8 cellular contexts compared by ENCODE assay signal in the genomic region with DNA sequence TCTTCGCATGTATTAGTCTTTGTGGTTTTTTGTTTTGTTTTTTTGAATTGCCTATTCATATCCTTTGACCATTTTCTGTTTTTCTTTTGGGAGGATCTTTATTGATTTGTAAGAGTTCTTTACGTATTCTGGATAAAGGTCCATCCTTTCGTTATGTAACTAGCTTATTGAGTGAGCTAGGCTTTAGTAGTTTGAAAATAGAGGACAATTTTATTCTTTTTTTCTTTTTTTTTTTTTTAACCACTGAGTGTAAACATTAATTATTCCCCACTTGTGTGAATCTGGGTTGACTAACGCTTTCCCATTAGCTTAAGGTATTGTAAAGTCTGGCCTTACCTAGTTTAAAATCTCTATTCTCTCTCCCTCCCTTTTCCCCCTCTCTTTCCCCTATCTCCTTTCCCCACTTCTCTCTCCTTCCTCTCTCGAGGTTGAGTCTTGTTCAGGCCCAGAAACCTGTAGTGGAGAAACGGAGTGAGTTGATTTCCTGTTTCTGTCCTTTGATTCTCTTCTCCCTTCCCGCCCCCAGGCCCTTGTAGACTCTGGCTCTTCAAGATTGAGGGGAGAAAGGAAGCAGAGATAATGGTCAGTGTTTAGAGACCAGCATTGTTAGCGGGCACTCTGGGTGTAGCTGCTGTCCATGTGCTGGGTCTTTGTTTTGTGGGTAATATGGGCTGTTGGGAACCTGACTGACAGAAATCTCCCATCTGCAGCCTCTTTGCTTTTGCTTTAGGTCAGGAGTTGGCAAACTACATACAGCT. TPM values are rescaled to one million over a fixed set of nuclear protein-coding genes. Genes with fewer than 3 reads are reported as not detected.
A peak's percentile ranks its signal among the peaks of the same experiment; 100 is the strongest.
DNase-seq lines count a peak whose midpoint lies in the region; ATAC-seq, FAIRE-seq and TF ChIP-seq lines count a peak whose summit lies in the region.

No MANE protein-coding gene starts in this region.

- peak overlapping the region; percentile 82 to 91 for H3K4me3 Mint-ChIP-seq in stimulated activated naive CD8-positive, alpha-beta T cell treated with anti-CD3 and anti-CD28 coated beads, Interleukin-15, amount 100 ng/mL, for 72 hours

- TSS peak; percentile 74 for BruUV-seq in GM12878 (replicated peaks; lab: Mats Ljungman, UMichigan)

- no peaks in the 10 kb centered on the region for H3K4me1 ChIP-seq in NT2/D1 (ENCODE audit: insufficient read depth, insufficient read length)
- peaks cover 9% of the 10 kb centered on the region for H3K4me1 ChIP-seq in GM12878 (ENCODE audit: control insufficient read depth, insufficient read depth, low read length)
- H3K4me1 ChIP-seq in kidney (ENCODE audit: control insufficient read depth in 1 of 2, insufficient read depth in 1 of 2, low read depth in 1 of 2, low read length in 2 of 2), result peaks cover 2 to 5% of the 10 kb centered on the region in 2 donors

- H3K36me3 ChIP-seq in NT2/D1 (ENCODE audit: insufficient read depth, insufficient read length, low read length) (peaks cover 24% of the 10 kb centered on the region), GM12878 (ENCODE audit: control insufficient read depth in 2 of 2, insufficient read depth in 2 of 2, low read length in 1 of 2) (peaks cover 0 to 5% of the 10 kb centered on the region in 2 experiments; a peak in 1 of 4 replicates), kidney (ENCODE audit: control insufficient read depth in 1 of 2, insufficient read depth in 2 of 2, low read length in 2 of 2) (no peaks in the 10 kb centered on the region)

- TF ChIP-seq RAD21 in GM12878 (IDR thresholded peaks at IDR 0.05; ENCODE audit: insufficient read depth, low read depth, low read length), result no peak

- no peak for TF ChIP-seq EP300 in GM12878 (IDR thresholded peaks at IDR 0.05; ENCODE audit: borderline replicate concordance in 1 of 2, control insufficient read depth in 1 of 2, low read depth in 2 of 2, low read length in 2 of 2)

- in situ Hi-C loops in GM12878 (cut with MboI), result no loop called here

- H3K79me2 ChIP-seq in GM12878 (ENCODE audit: control insufficient read depth, insufficient read depth, low read length), result peaks cover 53% of the 10 kb centered on the region

- peaks cover 0 to 5% of the 10 kb centered on the region in 2 donors for H3K9me3 Mint-ChIP-seq in stimulated activated naive CD8-positive, alpha-beta T cell treated with anti-CD3 and anti-CD28 coated beads, Interleukin-15, amount 100 ng/mL, for 72 hours

- H3K27me3 ChIP-seq in NT2/D1 (ENCODE audit: insufficient read depth, insufficient read length) (no peaks in the 10 kb centered on the region), GM12878 (replicated peaks in 1 of 2; ENCODE audit: control insufficient read depth in 2 of 2, insufficient read depth in 2 of 2, low read length in 1 of 2) (no peaks in the 10 kb centered on the region; a peak in 1 of 4 replicates)

- peaks cover 46% of the 10 kb centered on the region for H3K4me1 Mint-ChIP-seq in stimulated activated naive CD8-positive, alpha-beta T cell treated with anti-CD3 and anti-CD28 coated beads, Interleukin-15, amount 100 ng/mL, for 72 hours

- FAIRE-seq in GM12878 (lab: Jason Lieb, UNC) (no peak), kidney (lab: Jason Lieb, UNC) (no peak)

- SMC1A ChIA-PET in GM12878 (lab: Charles Lee; ENCODE audit: uncharacterized antibody, unreplicated experiment), result interaction anchor here (0.6 to 4.6 kb wide), 20 partner anchors 9 to 1649 kb away, joined by 3 to 50 read pairs (median 5); no protein-coding TSS in a partner anchor

- POLR2A ChIA-PET in GM12878 (lab: Charles Lee), result interaction anchor here (0.6 to 5.1 kb wide), 15 partner anchors 9 to 1045 kb away, joined by 3 to 56 read pairs (median 5); a partner anchor contains a TSS

- RAD21 ChIA-PET in GM12878 (lab: Charles Lee; ENCODE audit: unreplicated experiment), result interaction anchor here (0.6 to 6.4 kb wide), 11 partner anchors 9 to 183 kb away, joined by 3 to 80 read pairs (median 5); no protein-coding TSS in a partner anchor

- intact Hi-C loops in GM12878 (cut with micrococcal nuclease; ENCODE audit: unreplicated experiment) (loop anchor here (2.0 to 5.0 kb wide), 3 partner anchors 33 to 84 kb away; no protein-coding TSS in a partner anchor), kidney (cut with DNase I) (no loop called here)

- H4K20me1 ChIP-seq in GM12878 (ENCODE audit: control insufficient read depth, insufficient read depth), result no peaks in the 10 kb centered on the region

- no peak for TF ChIP-seq POLR2A in GM12878 (IDR thresholded peaks at IDR 0.05; ENCODE audit: low read depth, low read length)

- H3K9ac ChIP-seq in NT2/D1 (ENCODE audit: insufficient read length, low read depth), result peak overlapping the region; percentile 88
- peak overlapping the region; percentile 77 for H3K9ac ChIP-seq in GM12878 (ENCODE audit: control insufficient read depth, insufficient read depth, low read length)
- H3K9ac ChIP-seq in kidney (ENCODE audit: low read length in 2 of 2), result peak overlapping the region; percentile 63 to 72

- TF ChIP-seq CTCF in AG10803 (conservative IDR thresholded peaks at IDR 0.05; ENCODE audit: low read length) (no peak), GM12864 (IDR thresholded peaks at IDR 0.05; ENCODE audit: low read depth, low read length, missing control alignments) (no peak), GM12878 (IDR thresholded peaks at IDR 0.05 in 2 of 3, conservative IDR thresholded peaks at IDR 0.05 in 1 of 3; ENCODE audit: control insufficient read depth in 2 of 3, extremely low read depth in 1 of 3, insufficient read depth in 1 of 3, low read depth in 3 of 3, low read length in 3 of 3) (no peak), kidney (IDR thresholded peaks at IDR 0.05; ENCODE audit: borderline replicate concordance, extremely low read depth, insufficient read depth) (no peak)

- H2AFZ ChIP-seq in GM12878 (ENCODE audit: control insufficient read depth, low read depth, low read length), result peak overlapping the region; percentile 43; the same call in 1 of the 2 replicates

- H3K27ac ChIP-seq in GM12878 (ENCODE audit: control insufficient read depth, insufficient read depth) (peak overlapping the region; percentile 81), kidney (ENCODE audit: low read depth in 2 of 2, low read length in 2 of 2) (peak overlapping the region; percentile 48 to 97)

- peak overlapping the region; percentile 92 to 97 for H3K27ac Mint-ChIP-seq in stimulated activated naive CD8-positive, alpha-beta T cell treated with anti-CD3 and anti-CD28 coated beads, Interleukin-15, amount 100 ng/mL, for 72 hours

- under 1% methylated on average over 8 of the region's 8 CpGs for WGBS in GM12878 (ENCODE audit: insufficient coverage, insufficient replicate concordance, low lambda C conversion rate, missing lambda C conversion rate)

- H3K27me3 Mint-ChIP-seq in stimulated activated naive CD8-positive, alpha-beta T cell treated with anti-CD3 and anti-CD28 coated beads, Interleukin-15, amount 100 ng/mL, for 72 hours, result no peaks in the 10 kb centered on the region

- peak overlapping the region; percentile 74 for H3K4me2 ChIP-seq in GM12878 (ENCODE audit: control insufficient read depth, insufficient read depth)

- H3K4me3 ChIP-seq in AG10803 (ENCODE audit: low read length), result peak overlapping the region; percentile 84
- peak overlapping the region; percentile 90 for H3K4me3 ChIP-seq in GM12864 (ENCODE audit: low read depth, low read length)
- peak overlapping the region; percentile 80 for H3K4me3 ChIP-seq in NT2/D1 (ENCODE audit: insufficient read length, low read depth)
- H3K4me3 ChIP-seq in GM12878, result peak overlapping the region; percentile 81
- peak overlapping the region; percentile 69 to 94 for H3K4me3 ChIP-seq in kidney (ENCODE audit: low read length in 2 of 2)

- H3K9me3 ChIP-seq in NT2/D1 (ENCODE audit: insufficient read depth, low read length) (peaks cover 4% of the 10 kb centered on the region; the same call in 1 of the 2 replicates), GM12878 (replicated peaks; ENCODE audit: control insufficient read depth, insufficient read depth, low read length) (no peaks in the 10 kb centered on the region; the same call in 2 of the 3 replicates), kidney (ENCODE audit: control insufficient read depth in 1 of 2, low read length in 2 of 2) (no peaks in the 10 kb centered on the region)

- ATAC-seq in GM12878 (peak; percentile 4), GM18511 (IDR thresholded peaks at IDR 0.05; ENCODE audit: unreplicated experiment) (no peak)
- ATAC-seq in stimulated activated naive CD8-positive, alpha-beta T cell treated with anti-CD3 and anti-CD28 coated beads, Interleukin-15, amount 100 ng/mL, for 72 hours, result no peak

- CTCF ChIA-PET in GM12878 (lab: Yijun Ruan, JAX), result interaction anchor here (0.6 to 5.0 kb wide), 17 partner anchors 9 to 1081 kb away, joined by 3 to 27 read pairs (median 4); no protein-coding TSS in a partner anchor

- DNase-seq in AG10803 (ENCODE audit: low read depth) (peak; percentile 17), GM12864 (ENCODE audit: low read depth) (no peak), NT2/D1 (ENCODE audit: low read depth, low spot score) (peak; percentile 15), GM12878 (ENCODE audit: low read depth, low spot score) (no peak), kidney (no peak), amniotic stem cell (lab: John Stamatoyannopoulos, UW) (no peak)
- no peak for DNase-seq in stimulated activated naive CD8-positive, alpha-beta T cell treated with anti-CD3 and anti-CD28 coated beads, Interleukin-15, amount 100 ng/mL, for 72 hours

TF ChIP-seq in GM12878, 131 proteins besides CTCF, POLR2A, EP300 and RAD21 (continues in another document):
- no peak for TF ChIP-seq POU2F2 (IDR thresholded peaks at IDR 0.05; ENCODE audit: borderline replicate concordance, low read depth, low read length)
- TF ChIP-seq ZNF207 (IDR thresholded peaks at IDR 0.05; ENCODE audit: borderline replicate concordance), result no peak

RNA-seq across cellular contexts. Expression of a gene that starts 1.5 kb away (rescaled TPM):
- 132 and 142 TPM in 2 replicates for total RNA-seq in GM12878 (2013; cell fraction: nucleolus; rRNA removed)
- total RNA-seq in GM12878 (2014; rRNA removed) (18.7 and 20.5 TPM in 2 replicates), GM12878 (2014; rRNA removed; fragmentation: Illumina TruSeq; extraction: Trizol) (29.9 and 31.6 TPM in 2 replicates), GM12878 (2021) (15.8 and 16.2 TPM in 2 replicates), kidney (32.4 TPM)
- polyA plus RNA-seq in GM12878 (2011; ENCODE audit: low read depth), result 6.5 TPM
- polyA plus RNA-seq in GM12878 (2011; rRNA removed) (22.6 and 40.2 TPM in 2 replicates), GM12878 (2014; fragmentation: Illumina TruSeq; extraction: Trizol) (19.1 and 24.4 TPM in 2 replicates), GM12878 (2014; fragmentation: Nextera tagmentation; extraction: Ambion mirVana) (1 to 10 TPM; 5.5 to 7.1 TPM), GM12878 (2014; rRNA removed) (13.1 and 16.8 TPM in 2 replicates), GM12878 (2016; fragmentation: Nextera tagmentation; extraction: Ambion mirVana) (10 to 100 TPM; 13.1 to 15.2 TPM), kidney (ENCODE audit: insufficient read depth, low read depth, low replicate concordance) (6.6 TPM)
- polyA plus RNA-seq in GM12878 (2011; cell fraction: cytosol; rRNA removed), result 5.8 and 7.3 TPM in 2 replicates
- 18.8 and 19.7 TPM in 2 replicates for polyA plus RNA-seq in GM12878 (2011; cell fraction: nucleus; rRNA removed)
- polyA plus RNA-seq in GM12878 (2012), result 9.3 and 15.2 TPM in 2 replicates
- 16.0 and 28.6 TPM in 2 replicates for polyA minus RNA-seq in GM12878 (2011; rRNA and poly(A)+ RNA removed)
- polyA minus RNA-seq in GM12878 (2011; cell fraction: cytosol; rRNA and poly(A)+ RNA removed), result 7.9 TPM in 2 replicates
- 17.8 and 22.4 TPM in 2 replicates for polyA minus RNA-seq in GM12878 (2011; cell fraction: nucleus; rRNA and poly(A)+ RNA removed)

Comparison
In these comparisons a context has a peak if more than half of its experiments do, and no peak if none do; other contexts are left out.
1. DNase-seq: peak in AG10803 (single experiment) and NT2/D1 (single experiment); none in GM12864 (single experiment), GM12878 (single experiment), kidney (single experiment), stimulated activated naive CD8-positive, alpha-beta T cell treated with anti-CD3 and anti-CD28 coated beads, Interleukin-15, amount 100 ng/mL, for 72 hours (0 of 2) and amniotic stem cell (single experiment).
2. Peak in every context shown above with its lines, with median percentiles within 50 percentile points of each other: H3K4me3 ChIP-seq and H3K9ac ChIP-seq.